20 cellular contexts compared by ENCODE assay signal in the genomic region with DNA sequence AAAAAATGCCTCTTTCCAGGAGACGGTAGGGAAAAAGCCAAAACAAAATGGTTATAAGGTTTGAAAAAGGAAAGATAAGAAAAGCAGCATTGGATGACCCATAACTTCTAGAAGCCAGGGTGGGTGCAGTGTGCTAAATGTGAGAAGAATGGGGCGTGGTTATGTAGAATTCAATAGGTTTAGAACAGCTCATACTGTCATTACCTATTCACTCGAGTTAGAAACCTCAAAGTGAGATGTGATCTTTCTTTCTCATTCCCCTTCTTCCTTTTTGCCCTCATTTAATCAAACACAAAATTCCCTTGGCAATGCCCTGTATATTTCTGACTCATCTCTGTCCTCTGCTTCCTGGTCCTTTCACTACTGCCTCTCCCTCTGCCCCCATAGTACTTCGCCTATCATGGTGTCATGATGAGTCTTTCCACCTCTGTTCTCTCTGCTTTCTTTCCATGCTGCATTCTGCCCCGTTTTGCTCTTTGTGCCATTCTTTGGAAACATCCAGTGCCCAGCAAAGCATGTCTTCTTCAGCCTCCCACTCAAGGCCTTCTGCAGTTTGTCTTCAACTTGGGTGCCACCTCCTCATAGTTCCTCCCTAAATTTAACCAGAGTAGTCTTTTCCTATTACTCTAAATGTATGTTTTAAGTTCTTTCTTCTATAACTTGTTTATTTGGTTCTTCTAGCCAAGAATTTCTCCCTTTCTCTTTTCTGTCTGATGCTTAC.
DNase-seq lines count a peak whose midpoint lies in the region; ATAC-seq, FAIRE-seq and TF ChIP-seq lines count a peak whose summit lies in the region.
"Had no signal": no experiment of that assay in that cellular context is flagged by ENCODE, and none has a peak within 500 bp of the region (broad histone marks: within the 10 kb centered on the region; RNA-seq: fewer than 3 reads in every experiment).

No MANE protein-coding gene starts in this region.

- intact Hi-C loops in PC-3 (cut with micrococcal nuclease) = no loop called here

- ATAC-seq in PC-3 (no peak), GM19397 (IDR thresholded peaks at IDR 0.05; ENCODE audit: unreplicated experiment) (no peak)

- H4K20me1 ChIP-seq in PC-3 (ENCODE audit: low read length) = no peaks in the 10 kb centered on the region

- H3K4me3 ChIP-seq in bronchial epithelial cell (ENCODE audit: low read depth, low read length) (no peak overlapping the region), PC-3 (ENCODE audit: low read length) (no peak overlapping the region)

- no peak overlapping the region for H3K9ac ChIP-seq in PC-3 (ENCODE audit: low read length)

- no peaks in the 10 kb centered on the region for H3K9me3 ChIP-seq in PC-3 (ENCODE audit: low read length)
- H3K9me3 ChIP-seq: BE2C had no signal

- TF ChIP-seq CTCF in bronchial epithelial cell (IDR thresholded peaks at IDR 0.05; ENCODE audit: insufficient read depth, low read length, severe bottlenecking) (no peak), PC-3 (conservative IDR thresholded peaks at IDR 0.05; ENCODE audit: low read depth, low read length) (no peak)

- CTCF ChIA-PET in PC-3 (lab: Charles Lee) = no interaction called here

- H3K27me3 ChIP-seq in bronchial epithelial cell (ENCODE audit: control insufficient read depth, insufficient read depth, low read length) = no peaks in the 10 kb centered on the region
- H3K27me3 ChIP-seq in PC-3 (ENCODE audit: low read length) = no peaks in the 10 kb centered on the region
- H3K27me3 ChIP-seq: BE2C had no signal

- no peaks in the 10 kb centered on the region for H3K79me2 ChIP-seq in PC-3 (ENCODE audit: low read length)

- H3F3A ChIP-seq in PC-3 (ENCODE audit: low read length, unreplicated experiment) = no peaks in the 10 kb centered on the region

- no peaks in the 10 kb centered on the region for H3K4me1 ChIP-seq in PC-3 (ENCODE audit: insufficient read depth, low read length)
- H3K4me1 ChIP-seq: BE2C had no signal

- no TSS peak for BruUV-seq in PC-3 (replicated peaks; lab: Mats Ljungman, UMichigan)

- no peaks in the 10 kb centered on the region for H3K9me2 ChIP-seq in PC-3 (replicated peaks; ENCODE audit: low read length)

- peak; percentile 40 for FAIRE-seq in bronchial epithelial cell (lab: Jason Lieb, UNC)
- FAIRE-seq: A204.1, G401.6, GM12891, H1 had no signal

- DNase-seq in bronchial epithelial cell (ENCODE audit: low read depth) (no peak), kidney tubule cell (ENCODE audit: low spot score) (peak; percentile 37), renal cortical epithelial cell (ENCODE audit: low read depth) (peak; percentile 2), PC-3 (no peak)
- no peak for DNase-seq in activated effector memory CD4-positive, alpha-beta T cell treated with Interleukin-2 at 50 U/mL for 16 hours
- DNase-seq: ACHN; BE2C; C1 segment of cervical spinal cord; CD4-positive, CD25-positive, alpha-beta regulatory T cell; CD8-positive, alpha-beta memory T cell; COR-L47; DMS 273 treated with DMSO at 0.1 percent for 48 hours; DMS53; DND-41; H9 had no signal

- no peak overlapping the region for H3K4me2 ChIP-seq in PC-3 (ENCODE audit: low read length)

- H3K36me3 ChIP-seq in bronchial epithelial cell (ENCODE audit: control insufficient read depth, insufficient read depth, low read length) (no peaks in the 10 kb centered on the region), PC-3 (ENCODE audit: low read depth, low read length) (no peaks in the 10 kb centered on the region)
- H3K36me3 ChIP-seq: BE2C had no signal

- H2AFZ ChIP-seq in PC-3 (ENCODE audit: low read length) = no peak overlapping the region

- POLR2A ChIA-PET in PC-3 (lab: Charles Lee; ENCODE audit: unreplicated experiment) = no interaction called here

- no peak overlapping the region for H3K27ac ChIP-seq in PC-3 (ENCODE audit: low read length)

Comparison
In these comparisons a context has a peak if more than half of its experiments do, and no peak if none do; other contexts are left out.
1. DNase-seq: peak in kidney tubule cell (single experiment) and renal cortical epithelial cell (single experiment); none in bronchial epithelial cell (single experiment), PC-3 (single experiment) and activated effector memory CD4-positive, alpha-beta T cell treated with Interleukin-2 at 50 U/mL for 16 hours (single experiment).